ENCODE assay signal across 8 cellular contexts in the genomic region with DNA sequence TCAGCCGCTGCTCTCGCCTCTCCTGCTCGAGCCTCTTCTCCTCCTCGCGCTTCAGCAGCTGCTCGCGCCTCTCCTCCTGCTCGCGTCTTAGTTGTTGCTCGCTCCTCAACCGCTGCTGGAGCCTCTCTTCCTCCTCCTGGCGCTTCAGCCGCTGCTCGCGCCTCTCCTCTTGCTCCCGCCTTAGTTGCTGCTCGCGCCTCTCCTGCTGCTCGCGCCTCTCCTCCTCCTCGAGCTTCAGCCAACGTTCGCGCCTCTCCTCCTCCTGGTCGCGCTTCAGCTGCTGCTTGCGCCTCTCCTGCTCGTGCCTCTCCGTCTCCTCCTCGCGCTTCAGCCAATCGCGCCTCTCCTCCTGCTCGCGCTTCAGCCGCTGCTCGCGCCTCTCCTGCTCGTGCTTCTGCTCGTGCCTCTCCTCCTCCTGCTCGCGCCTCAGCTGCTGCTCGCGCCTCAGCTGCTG. TPM values are rescaled to one million over a fixed set of nuclear protein-coding genes. Genes with fewer than 3 reads are reported as not detected.
A peak's percentile ranks its signal among the peaks of the same experiment; 100 is the strongest.
DNase-seq lines count a peak whose midpoint lies in the region; ATAC-seq and TF ChIP-seq lines count a peak whose summit lies in the region.

No MANE protein-coding gene starts in this region.

- H2AK5ac ChIP-seq in neuronal stem cell (ENCODE audit: low read depth, low read length) = peak overlapping the region; percentile 75

- peak overlapping the region; percentile 87 for H2AFZ ChIP-seq in neuronal stem cell (ENCODE audit: low read length)

- H3K27me3 Mint-ChIP-seq in natural killer cell treated with Interleukin-12 subunit alpha and Interleukin-12 subunit beta and Interleukin-15 and Interleukin-18, amount 100 ng/mL, for 72 hours = peaks cover 8 to 15% of the 10 kb centered on the region in 2 donors
- peaks cover 7 to 19% of the 10 kb centered on the region in 2 donors for H3K27me3 Mint-ChIP-seq in natural killer cell (ENCODE audit: low read depth in 2 of 2)
- H3K27me3 Mint-ChIP-seq in endodermal cell (ENCODE audit: insufficient read depth) = peaks cover 9% of the 10 kb centered on the region
- H3K27me3 Mint-ChIP-seq in CD14-positive monocyte (ENCODE audit: low read depth in 3 of 3) = peaks cover 10 to 19% (median 15%) of the 10 kb centered on the region in 3 donors

- H3K4ac ChIP-seq in neuronal stem cell (ENCODE audit: low read length) = no peak overlapping the region

- H3K27me3 ChIP-seq in endodermal cell (ENCODE audit: control insufficient read depth, insufficient read depth, low read length, poor library complexity, severe bottlenecking) (peaks cover 97% of the 10 kb centered on the region), neuronal stem cell (ENCODE audit: control insufficient read depth in 3 of 3, insufficient read depth in 3 of 3, low read depth in 1 of 3, low read length in 3 of 3) (peaks cover 52 to 69% (median 68%) of the 10 kb centered on the region in 3 experiments)

- H3K9ac ChIP-seq in endodermal cell (ENCODE audit: extremely low read depth, low read length, poor library complexity, severe bottlenecking) (no peak overlapping the region), neuronal stem cell (ENCODE audit: low read depth, low read length, poor library complexity) (peak overlapping the region; percentile 70)

- no peak for DNase-seq in natural killer cell treated with Interleukin-12 subunit alpha and Interleukin-12 subunit beta and Interleukin-15 and Interleukin-18, amount 100 ng/mL, for 72 hours (ENCODE audit: low spot score)
- DNase-seq in natural killer cell (no peak), RWPE1 (ENCODE audit: low spot score) (no peak), endodermal cell (peak; percentile 90), neuronal stem cell (ENCODE audit: low spot score) (peak; percentile 23), CD14-positive monocyte (ENCODE audit: low spot score) (no peak), substantia nigra (lab: John Stamatoyannopoulos, UW) (no peak)

- ATAC-seq in natural killer cell treated with Interleukin-12 subunit alpha and Interleukin-12 subunit beta and Interleukin-15 and Interleukin-18, amount 100 ng/mL, for 72 hours = peak; percentile 11 to 43
- ATAC-seq in natural killer cell (no peak), GM19324 (IDR thresholded peaks at IDR 0.05; ENCODE audit: low FRiP score, unreplicated experiment) (no peak)

- no peaks in the 10 kb centered on the region for H3K4me1 ChIP-seq in endodermal cell (ENCODE audit: control insufficient read depth, insufficient read depth, low read length)
- peaks cover 0 to 16% of the 10 kb centered on the region in 2 donors for H3K4me1 ChIP-seq in neuronal stem cell (ENCODE audit: control insufficient read depth in 2 of 2, insufficient read depth in 1 of 2, low read depth in 1 of 2, low read length in 2 of 2)

- H2BK120ac ChIP-seq in neuronal stem cell (ENCODE audit: low read depth, low read length) = peak overlapping the region; percentile 97

- no peaks in the 10 kb centered on the region for H3K9me3 Mint-ChIP-seq in natural killer cell treated with Interleukin-12 subunit alpha and Interleukin-12 subunit beta and Interleukin-15 and Interleukin-18, amount 100 ng/mL, for 72 hours
- H3K9me3 Mint-ChIP-seq in natural killer cell (no peaks in the 10 kb centered on the region), endodermal cell (no peaks in the 10 kb centered on the region), CD14-positive monocyte (peaks cover 0 to 12% (median 0%) of the 10 kb centered on the region in 7 donors)

- no peak overlapping the region for H3K27ac Mint-ChIP-seq in natural killer cell treated with Interleukin-12 subunit alpha and Interleukin-12 subunit beta and Interleukin-15 and Interleukin-18, amount 100 ng/mL, for 72 hours
- no peak overlapping the region for H3K27ac Mint-ChIP-seq in natural killer cell
- H3K27ac Mint-ChIP-seq in endodermal cell = no peak overlapping the region
- no peak overlapping the region for H3K27ac Mint-ChIP-seq in CD14-positive monocyte

- peak overlapping the region; percentile 38 for H3K14ac ChIP-seq in neuronal stem cell (ENCODE audit: low read length)

- H3K36me3 ChIP-seq in endodermal cell (ENCODE audit: control insufficient read depth, insufficient read depth, low read length) (no peaks in the 10 kb centered on the region), neuronal stem cell (replicated peaks in 1 of 2; ENCODE audit: control insufficient read depth in 2 of 2, insufficient read depth in 2 of 2, low read length in 2 of 2) (no peaks in the 10 kb centered on the region)

- peak overlapping the region; percentile 65 for H3K23ac ChIP-seq in neuronal stem cell (ENCODE audit: low read depth, low read length, poor library complexity)

- H3K36me3 Mint-ChIP-seq in natural killer cell treated with Interleukin-12 subunit alpha and Interleukin-12 subunit beta and Interleukin-15 and Interleukin-18, amount 100 ng/mL, for 72 hours = peaks cover 9% of the 10 kb centered on the region
- no peaks in the 10 kb centered on the region for H3K36me3 Mint-ChIP-seq in natural killer cell
- H3K36me3 Mint-ChIP-seq in endodermal cell (ENCODE audit: low read depth) = no peaks in the 10 kb centered on the region
- H3K36me3 Mint-ChIP-seq in CD14-positive monocyte = peaks cover 2 to 3% of the 10 kb centered on the region in 2 donors

- H3K79me1 ChIP-seq in neuronal stem cell (ENCODE audit: low read depth, low read length) = peaks cover 2% of the 10 kb centered on the region

- peak overlapping the region; percentile 90 for H3K18ac ChIP-seq in neuronal stem cell (ENCODE audit: low read length)

- H3K4me2 ChIP-seq in neuronal stem cell (ENCODE audit: insufficient read depth, low read length, poor library complexity, severe bottlenecking) = peak overlapping the region; percentile 66

- TF ChIP-seq CTCF in natural killer cell (IDR thresholded peaks at IDR 0.05) = no peak
- TF ChIP-seq CTCF in RWPE1 (conservative IDR thresholded peaks at IDR 0.05; ENCODE audit: low read depth) = no peak
- TF ChIP-seq CTCF in endodermal cell (conservative IDR thresholded peaks at IDR 0.05) = no peak
- no peak for TF ChIP-seq CTCF in CD14-positive monocyte (IDR thresholded peaks at IDR 0.05)

- H4K91ac ChIP-seq in neuronal stem cell (ENCODE audit: low read depth, low read length, poor library complexity) = no peak overlapping the region

- peaks cover 6 to 7% of the 10 kb centered on the region in 2 donors for H3K4me1 Mint-ChIP-seq in natural killer cell treated with Interleukin-12 subunit alpha and Interleukin-12 subunit beta and Interleukin-15 and Interleukin-18, amount 100 ng/mL, for 72 hours (ENCODE audit: low read depth in 2 of 2)
- H3K4me1 Mint-ChIP-seq in natural killer cell (no peaks in the 10 kb centered on the region), endodermal cell (no peaks in the 10 kb centered on the region), CD14-positive monocyte (no peaks in the 10 kb centered on the region)

- CTCF ChIA-PET in RWPE1 (lab: Yijun Ruan, JAX) = interaction anchor here (1.2 to 2.0 kb wide), 5 partner anchors 30 to 347 kb away, joined by 3 to 6 read pairs (median 5); no protein-coding TSS in a partner anchor

- no peak overlapping the region for H3K4me3 Mint-ChIP-seq in natural killer cell treated with Interleukin-12 subunit alpha and Interleukin-12 subunit beta and Interleukin-15 and Interleukin-18, amount 100 ng/mL, for 72 hours
- H3K4me3 Mint-ChIP-seq in natural killer cell (no peak overlapping the region), endodermal cell (no peak overlapping the region), CD14-positive monocyte (no peak overlapping the region)

- no peak overlapping the region for H3K4me3 ChIP-seq in endodermal cell (ENCODE audit: low read length)
- peak overlapping the region; percentile 9 to 29 for H3K4me3 ChIP-seq in neuronal stem cell (ENCODE audit: low read length in 2 of 2)

- H2BK15ac ChIP-seq in neuronal stem cell (ENCODE audit: low read length) = no peak overlapping the region

- H2BK5ac ChIP-seq in neuronal stem cell (ENCODE audit: low read length) = no peak overlapping the region

- peak overlapping the region; percentile 84 for H2BK12ac ChIP-seq in neuronal stem cell (ENCODE audit: low read length)

- no peak overlapping the region for H4K8ac ChIP-seq in neuronal stem cell (ENCODE audit: low read depth, low read length)

- POLR2A ChIA-PET in RWPE1 (lab: Yijun Ruan, JAX; ENCODE audit: low non-redundant PET) = interaction anchor here (0.7 kb wide), 1 partner anchor 75 kb away, joined by 4 read pairs; a partner anchor contains a TSS

- H3K9me3 ChIP-seq in endodermal cell (ENCODE audit: control insufficient read depth, low read length) (peaks cover 37% of the 10 kb centered on the region), neuronal stem cell (replicated peaks in 1 of 2; ENCODE audit: control insufficient read depth in 2 of 2, insufficient read depth in 1 of 2, low read depth in 1 of 2, low read length in 2 of 2) (peaks cover 14 to 52% of the 10 kb centered on the region in 2 donors)

- intact Hi-C loops in natural killer cell (cut with micrococcal nuclease) (no loop called here), CD14-positive monocyte (cut with micrococcal nuclease) (no loop called here)

- peak overlapping the region; percentile 76 for H3K27ac ChIP-seq in RWPE1
- no peak overlapping the region for H3K27ac ChIP-seq in endodermal cell (ENCODE audit: low read depth, low read length)
- no peak overlapping the region for H3K27ac ChIP-seq in neuronal stem cell (replicated peaks; ENCODE audit: low read length)
- H3K27ac ChIP-seq in substantia nigra (ENCODE audit: low read depth, low read length, poor library complexity, severe bottlenecking) = no peak overlapping the region

- WGBS in endodermal cell (ENCODE audit: insufficient coverage in 1 of 2, insufficient read length in 1 of 2), 2 experiments = 8 to 38% methylated on average over 41 to 44 of the region's 44 CpGs
- WGBS in neuronal stem cell (ENCODE audit: extremely low coverage in 2 of 2, insufficient read length in 2 of 2, insufficient replicate concordance in 1 of 2), 2 donors = no CpG with 5 or more reads among the region's 44 CpGs

RNA-seq across cellular contexts. Expression of a gene that starts 3.7 kb away (rescaled TPM):
- total RNA-seq in natural killer cell treated with Interleukin-12 subunit alpha and Interleukin-12 subunit beta and Interleukin-15 and Interleukin-18, amount 100 ng/mL, for 72 hours = under 1 TPM in 1 of 2 donors, not detected in 1; 0.08 TPM
- total RNA-seq in natural killer cell (not detected), endodermal cell (under 1 TPM; 0.09 TPM)
- not detected for polyA plus RNA-seq in endodermal cell (2013, experiment 1 of 2)
- polyA plus RNA-seq in endodermal cell (2013, experiment 2 of 2) = not detected
- 0.03 TPM for polyA plus RNA-seq in neuronal stem cell (2013, experiment 1 of 2)
- 0.01 TPM for polyA plus RNA-seq in neuronal stem cell (2013, experiment 2 of 2)
- polyA plus RNA-seq in CD14-positive monocyte = not detected

RNA-seq across cellular contexts. Expression of a gene that starts 22.7 kb away (rescaled TPM):
- not detected for total RNA-seq in natural killer cell treated with Interleukin-12 subunit alpha and Interleukin-12 subunit beta and Interleukin-15 and Interleukin-18, amount 100 ng/mL, for 72 hours
- total RNA-seq in natural killer cell = not detected
- total RNA-seq in endodermal cell = not detected
- not detected for polyA plus RNA-seq in endodermal cell (2013, experiment 1 of 2)
- not detected for polyA plus RNA-seq in endodermal cell (2013, experiment 2 of 2)
- not detected for polyA plus RNA-seq in neuronal stem cell (2013, experiment 1 of 2)
- polyA plus RNA-seq in neuronal stem cell (2013, experiment 2 of 2) = not detected
- not detected for polyA plus RNA-seq in CD14-positive monocyte

RNA-seq across cellular contexts. Expression of a gene that starts 47.5 kb away (rescaled TPM):
- not detected for total RNA-seq in natural killer cell treated with Interleukin-12 subunit alpha and Interleukin-12 subunit beta and Interleukin-15 and Interleukin-18, amount 100 ng/mL, for 72 hours
- total RNA-seq in natural killer cell (not detected), endodermal cell (not detected)
- polyA plus RNA-seq in endodermal cell (2013, experiment 1 of 2) = not detected
- not detected for polyA plus RNA-seq in endodermal cell (2013, experiment 2 of 2)
- not detected for polyA plus RNA-seq in neuronal stem cell (2013, experiment 1 of 2)
- polyA plus RNA-seq in neuronal stem cell (2013, experiment 2 of 2) = not detected
- not detected for polyA plus RNA-seq in CD14-positive monocyte

Comparison
In these comparisons a context has a peak if more than half of its experiments do, and no peak if none do; other contexts are left out.
1. ATAC-seq: peak in natural killer cell treated with Interleukin-12 subunit alpha and Interleukin-12 subunit beta and Interleukin-15 and Interleukin-18, amount 100 ng/mL, for 72 hours (2 of 2); none in natural killer cell (0 of 3) and GM19324 (single experiment).
2. DNase-seq: peak in endodermal cell (single experiment) and neuronal stem cell (single experiment); none in natural killer cell treated with Interleukin-12 subunit alpha and Interleukin-12 subunit beta and Interleukin-15 and Interleukin-18, amount 100 ng/mL, for 72 hours (single experiment), natural killer cell (single experiment), RWPE1 (single experiment), CD14-positive monocyte (single experiment) and substantia nigra (0 of 49).